ENCODE assay signal across 1 cellular context in the genomic region with DNA sequence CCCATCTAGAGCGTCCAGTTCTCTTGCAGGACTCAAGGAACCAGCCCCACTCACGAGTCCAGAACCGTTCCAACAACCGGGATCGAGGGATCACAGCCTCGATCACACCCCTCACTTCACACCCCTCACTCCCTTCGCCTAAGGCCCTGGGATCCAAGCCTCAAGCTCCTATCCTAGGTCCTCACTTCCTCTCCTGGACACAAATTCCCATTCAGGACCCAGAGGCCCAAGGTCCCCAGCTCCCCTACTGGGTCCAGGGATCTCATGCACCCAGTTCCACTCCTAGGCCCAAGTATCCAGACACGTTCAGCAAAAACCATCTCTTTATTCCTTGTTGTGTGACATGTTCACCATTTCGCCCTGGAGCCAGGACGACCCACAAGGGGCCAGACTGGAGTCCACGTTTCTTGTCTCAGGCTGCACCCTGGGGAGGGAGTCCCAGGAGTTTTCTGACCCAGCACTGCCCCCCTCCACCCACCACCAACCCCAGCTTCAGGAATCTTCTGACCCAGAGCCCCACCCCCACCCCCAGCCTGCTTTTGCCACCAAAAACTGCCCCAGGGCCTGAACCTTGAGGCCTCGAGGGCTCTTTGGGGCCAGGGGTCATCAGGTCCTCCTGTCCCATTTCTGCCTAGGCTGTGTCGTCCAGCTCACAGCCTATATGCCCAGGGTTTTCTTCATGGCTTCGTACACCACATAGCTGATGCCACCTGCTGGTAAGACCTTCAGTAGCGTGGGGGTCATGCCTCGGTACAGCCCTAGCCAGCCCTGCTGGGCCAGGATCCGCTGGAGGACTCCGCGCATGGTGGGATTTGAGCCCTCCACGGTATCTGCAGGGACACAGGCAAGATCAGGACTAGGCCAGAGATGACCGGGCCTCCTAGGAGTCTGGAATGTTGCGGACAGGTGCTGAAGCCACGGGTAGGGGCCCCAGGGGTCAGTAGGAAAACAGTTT.
A peak's percentile ranks its signal among the peaks of the same experiment; 100 is the strongest.
TF ChIP-seq lines count a peak whose summit lies in the region.

No MANE protein-coding gene starts in this region.

TF ChIP-seq in K562, 482 proteins besides CTCF, POLR2A, EP300 and RAD21 (continued from another document):
- TF ChIP-seq, protein P1, sequence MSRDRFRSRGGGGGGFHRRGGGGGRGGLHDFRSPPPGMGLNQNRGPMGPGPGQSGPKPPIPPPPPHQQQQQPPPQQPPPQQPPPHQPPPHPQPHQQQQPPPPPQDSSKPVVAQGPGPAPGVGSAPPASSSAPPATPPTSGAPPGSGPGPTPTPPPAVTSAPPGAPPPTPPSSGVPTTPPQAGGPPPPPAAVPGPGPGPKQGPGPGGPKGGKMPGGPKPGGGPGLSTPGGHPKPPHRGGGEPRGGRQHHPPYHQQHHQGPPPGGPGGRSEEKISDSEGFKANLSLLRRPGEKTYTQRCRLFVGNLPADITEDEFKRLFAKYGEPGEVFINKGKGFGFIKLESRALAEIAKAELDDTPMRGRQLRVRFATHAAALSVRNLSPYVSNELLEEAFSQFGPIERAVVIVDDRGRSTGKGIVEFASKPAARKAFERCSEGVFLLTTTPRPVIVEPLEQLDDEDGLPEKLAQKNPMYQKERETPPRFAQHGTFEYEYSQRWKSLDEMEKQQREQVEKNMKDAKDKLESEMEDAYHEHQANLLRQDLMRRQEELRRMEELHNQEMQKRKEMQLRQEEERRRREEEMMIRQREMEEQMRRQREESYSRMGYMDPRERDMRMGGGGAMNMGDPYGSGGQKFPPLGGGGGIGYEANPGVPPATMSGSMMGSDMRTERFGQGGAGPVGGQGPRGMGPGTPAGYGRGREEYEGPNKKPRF (IDR thresholded peaks at IDR 0.05; ENCODE audit: low read depth, low read length), result no peak
- TF ChIP-seq, protein P2, sequence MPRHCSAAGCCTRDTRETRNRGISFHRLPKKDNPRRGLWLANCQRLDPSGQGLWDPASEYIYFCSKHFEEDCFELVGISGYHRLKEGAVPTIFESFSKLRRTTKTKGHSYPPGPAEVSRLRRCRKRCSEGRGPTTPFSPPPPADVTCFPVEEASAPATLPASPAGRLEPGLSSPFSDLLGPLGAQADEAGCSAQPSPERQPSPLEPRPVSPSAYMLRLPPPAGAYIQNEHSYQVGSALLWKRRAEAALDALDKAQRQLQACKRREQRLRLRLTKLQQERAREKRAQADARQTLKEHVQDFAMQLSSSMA (CRISPR knock-in tag; IDR thresholded peaks at IDR 0.05), result no peak
- TF ChIP-seq ZBTB11 (CRISPR knock-in tag; IDR thresholded peaks at IDR 0.05) (peak in 1 of 3 experiments; percentile 59; a peak in 1 of 6 replicates), SPI1 (IDR thresholded peaks at IDR 0.05; ENCODE audit: borderline replicate concordance, low read depth, low read length) (peak; percentile 56), ZNF592 (IDR thresholded peaks at IDR 0.05) (peak; percentile 71), RFX1 (IDR thresholded peaks at IDR 0.05) (no peak), ETV6 (IDR thresholded peaks at IDR 0.05; ENCODE audit: borderline replicate concordance in 1 of 2, low read depth in 2 of 2, low read length in 1 of 2) (no peak), ETV6 (CRISPR knock-in tag; IDR thresholded peaks at IDR 0.05; ENCODE audit: borderline replicate concordance) (peak; percentile 14; the same call in 1 of the 2 replicates), CEBPB (tag; IDR thresholded peaks at IDR 0.05) (no peak), KLF16 (IDR thresholded peaks at IDR 0.05) (no peak), HIVEP1 (CRISPR knock-in tag; IDR thresholded peaks at IDR 0.05) (no peak), EHMT2 (IDR thresholded peaks at IDR 0.05) (no peak), SUPT5H (IDR thresholded peaks at IDR 0.05) (peak; percentile 35; the same call in 1 of the 2 replicates), HES1 (IDR thresholded peaks at IDR 0.05; ENCODE audit: low read depth) (no peak), FOXK2 (conservative IDR thresholded peaks at IDR 0.05 in 1 of 2, IDR thresholded peaks at IDR 0.05 in 1 of 2; ENCODE audit: low read depth in 2 of 2) (no peak), ZNF584 (CRISPR knock-in tag; IDR thresholded peaks at IDR 0.05; ENCODE audit: low read depth) (0 out of 2 replicates have a peak, but pooled peaks have one; percentile 64), MYC (IDR thresholded peaks at IDR 0.05; ENCODE audit: low read depth, low read length) (no peak), MYC (CRISPR knock-in tag; IDR thresholded peaks at IDR 0.05; ENCODE audit: borderline replicate concordance, low read depth) (peak; percentile 13; the same call in 1 of the 2 replicates), ZBTB8A (IDR thresholded peaks at IDR 0.05; ENCODE audit: partially characterized antibody) (no peak), PURB (CRISPR knock-in tag; IDR thresholded peaks at IDR 0.05; ENCODE audit: low read depth) (no peak), ZBTB43 (CRISPR knock-in tag; IDR thresholded peaks at IDR 0.05) (no peak), ZNF408 (CRISPR knock-in tag; IDR thresholded peaks at IDR 0.05; ENCODE audit: low read depth) (no peak), DDX20 (tag; IDR thresholded peaks at IDR 0.05; ENCODE audit: low read depth) (no peak), POLR2B (IDR thresholded peaks at IDR 0.05; ENCODE audit: low read depth, partially characterized antibody) (peak; percentile 35), RCOR1 (IDR thresholded peaks at IDR 0.05; ENCODE audit: borderline replicate concordance in 1 of 2, low read depth in 2 of 2, low read length in 2 of 2) (no peak)
- TF ChIP-seq, protein P3, sequence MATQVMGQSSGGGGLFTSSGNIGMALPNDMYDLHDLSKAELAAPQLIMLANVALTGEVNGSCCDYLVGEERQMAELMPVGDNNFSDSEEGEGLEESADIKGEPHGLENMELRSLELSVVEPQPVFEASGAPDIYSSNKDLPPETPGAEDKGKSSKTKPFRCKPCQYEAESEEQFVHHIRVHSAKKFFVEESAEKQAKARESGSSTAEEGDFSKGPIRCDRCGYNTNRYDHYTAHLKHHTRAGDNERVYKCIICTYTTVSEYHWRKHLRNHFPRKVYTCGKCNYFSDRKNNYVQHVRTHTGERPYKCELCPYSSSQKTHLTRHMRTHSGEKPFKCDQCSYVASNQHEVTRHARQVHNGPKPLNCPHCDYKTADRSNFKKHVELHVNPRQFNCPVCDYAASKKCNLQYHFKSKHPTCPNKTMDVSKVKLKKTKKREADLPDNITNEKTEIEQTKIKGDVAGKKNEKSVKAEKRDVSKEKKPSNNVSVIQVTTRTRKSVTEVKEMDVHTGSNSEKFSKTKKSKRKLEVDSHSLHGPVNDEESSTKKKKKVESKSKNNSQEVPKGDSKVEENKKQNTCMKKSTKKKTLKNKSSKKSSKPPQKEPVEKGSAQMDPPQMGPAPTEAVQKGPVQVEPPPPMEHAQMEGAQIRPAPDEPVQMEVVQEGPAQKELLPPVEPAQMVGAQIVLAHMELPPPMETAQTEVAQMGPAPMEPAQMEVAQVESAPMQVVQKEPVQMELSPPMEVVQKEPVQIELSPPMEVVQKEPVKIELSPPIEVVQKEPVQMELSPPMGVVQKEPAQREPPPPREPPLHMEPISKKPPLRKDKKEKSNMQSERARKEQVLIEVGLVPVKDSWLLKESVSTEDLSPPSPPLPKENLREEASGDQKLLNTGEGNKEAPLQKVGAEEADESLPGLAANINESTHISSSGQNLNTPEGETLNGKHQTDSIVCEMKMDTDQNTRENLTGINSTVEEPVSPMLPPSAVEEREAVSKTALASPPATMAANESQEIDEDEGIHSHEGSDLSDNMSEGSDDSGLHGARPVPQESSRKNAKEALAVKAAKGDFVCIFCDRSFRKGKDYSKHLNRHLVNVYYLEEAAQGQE (CRISPR knock-in tag; IDR thresholded peaks at IDR 0.05; ENCODE audit: low read depth), result 0 out of 2 replicates have a peak, but pooled peaks have one; percentile 10
- TF ChIP-seq, protein P4, sequence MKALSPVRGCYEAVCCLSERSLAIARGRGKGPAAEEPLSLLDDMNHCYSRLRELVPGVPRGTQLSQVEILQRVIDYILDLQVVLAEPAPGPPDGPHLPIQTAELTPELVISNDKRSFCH (CRISPR knock-in tag; IDR thresholded peaks at IDR 0.05), result no peak
- TF ChIP-seq, protein P4 (tag; IDR thresholded peaks at IDR 0.05), result peak; percentile 83; the same call in 1 of the 2 replicates
